27 cellular contexts compared by ENCODE assay signal in genomic region chr16:4646773-4647660, GRCh38. TPM values are rescaled to one million over a fixed set of nuclear protein-coding genes. Genes with fewer than 3 reads are reported as not detected.
DNase-seq lines count a peak whose midpoint lies in the region; ATAC-seq, FAIRE-seq and TF ChIP-seq lines count a peak whose summit lies in the region.
"Had no signal": no experiment of that assay in that cellular context is flagged by ENCODE, and none has a peak within 500 bp of the region (broad histone marks: within the 10 kb centered on the region; RNA-seq: fewer than 3 reads in every experiment).

No MANE protein-coding gene starts in this region.

- TF ChIP-seq EP300 in K562 (IDR thresholded peaks at IDR 0.05; ENCODE audit: low read length): no peak

- H3K4me1 Mint-ChIP-seq in activated naive CD4-positive, alpha-beta T cell treated with anti-CD3 and anti-CD28 coated beads, Interleukin-2, amount 10 ng/mL, durations not matched to agents 7 days and 5 days: peaks cover 46% of the 10 kb centered on the region

- peaks cover 23% of the 10 kb centered on the region for H3K36me3 Mint-ChIP-seq in activated naive CD4-positive, alpha-beta T cell treated with anti-CD3 and anti-CD28 coated beads, Interleukin-2, amount 10 ng/mL, durations not matched to agents 7 days and 5 days

- intact Hi-C loops in K562 (cut with micrococcal nuclease): no loop called here
- intact Hi-C loops in thyroid gland (cut with DNase I): no loop called here

- H2AFZ ChIP-seq in OCI-LY1 (ENCODE audit: low read length) (no peak overlapping the region), K562 (ENCODE audit: low read depth, low read length) (no peak overlapping the region), osteoblast (ENCODE audit: low read length) (no peak overlapping the region)

- no peak for TF ChIP-seq RAD21 in K562 (CRISPR knock-in tag; conservative IDR thresholded peaks at IDR 0.05 in 1 of 2, IDR thresholded peaks at IDR 0.05 in 1 of 2)

- no peaks in the 10 kb centered on the region for H3K27me3 ChIP-seq in OCI-LY1 (ENCODE audit: insufficient read depth, low read length)
- H3K27me3 ChIP-seq in K562 (ENCODE audit: control insufficient read depth in 2 of 2, insufficient read depth in 2 of 2, low read length in 2 of 2): no peaks in the 10 kb centered on the region
- H3K27me3 ChIP-seq in osteoblast (ENCODE audit: insufficient read depth, low read length): no peaks in the 10 kb centered on the region
- H3K27me3 ChIP-seq in thyroid gland: no peaks in the 10 kb centered on the region
- H3K27me3 ChIP-seq: breast epithelium, colonic mucosa, esophagus squamous epithelium, gastrocnemius medialis, spleen had no signal

- TF ChIP-seq CTCF in OCI-LY1 (IDR thresholded peaks at IDR 0.05; ENCODE audit: low read length) (no peak), K562 (IDR thresholded peaks at IDR 0.05 in 2 of 3, conservative IDR thresholded peaks at IDR 0.05 in 1 of 3; ENCODE audit: insufficient read depth in 2 of 3, low read depth in 1 of 3, low read length in 3 of 3) (no peak), osteoblast (IDR thresholded peaks at IDR 0.05; ENCODE audit: extremely low read depth, low read depth, low read length) (no peak), thyroid gland (IDR thresholded peaks at IDR 0.05) (no peak)

- no peaks in the 10 kb centered on the region for H3F3A ChIP-seq in OCI-LY1 (ENCODE audit: insufficient read depth, low read length)

- H4K20me1 ChIP-seq in OCI-LY1 (ENCODE audit: insufficient read depth, low read length): no peaks in the 10 kb centered on the region
- H4K20me1 ChIP-seq in K562 (replicated peaks; ENCODE audit: control insufficient read depth, insufficient read depth, low read length): no peaks in the 10 kb centered on the region
- peaks cover 67% of the 10 kb centered on the region for H4K20me1 ChIP-seq in osteoblast (ENCODE audit: insufficient read depth, low read length)

- H3K4me1 ChIP-seq in OCI-LY1 (ENCODE audit: insufficient read depth, low read length, severe bottlenecking) (peaks cover 2% of the 10 kb centered on the region), K562 (replicated peaks in 1 of 2; ENCODE audit: control insufficient read depth in 2 of 2, insufficient read depth in 2 of 2, low read length in 2 of 2) (peaks cover 0 to 15% of the 10 kb centered on the region in 2 experiments; a peak in 3 of 5 replicates), osteoblast (ENCODE audit: insufficient read depth, low read length) (peaks cover 6% of the 10 kb centered on the region), thyroid gland (peaks cover 3 to 6% of the 10 kb centered on the region in 2 donors)
- H3K4me1 ChIP-seq: breast epithelium, colonic mucosa, HAP-1 had no signal

- BruUV-seq in K562 (replicated peaks; lab: Mats Ljungman, UMichigan): no TSS peak

- no peak overlapping the region for H3K4me3 Mint-ChIP-seq in activated naive CD4-positive, alpha-beta T cell treated with anti-CD3 and anti-CD28 coated beads, Interleukin-2, amount 10 ng/mL, durations not matched to agents 7 days and 5 days

- H3K27ac Mint-ChIP-seq in activated naive CD4-positive, alpha-beta T cell treated with anti-CD3 and anti-CD28 coated beads, Interleukin-2, amount 10 ng/mL, durations not matched to agents 7 days and 5 days: peak overlapping the region; percentile 24

- CTCF ChIA-PET in activated naive CD4-positive, alpha-beta T cell treated with anti-CD3 and anti-CD28 coated beads, Interleukin-2, amount 10 ng/mL, durations not matched to agents 7 days and 5 days (lab: Charles Lee): interaction anchor here (1.1 to 1.4 kb wide), 2 partner anchors 22 to 23 kb away, joined by 3 read pairs; partner anchors contain the start of gene MGRN1
- CTCF ChIA-PET in K562 (lab: Yijun Ruan, JAX; ENCODE audit: low intra/inter-chr PET ratio): no interaction called here

- H3K79me2 ChIP-seq in OCI-LY1 (ENCODE audit: insufficient read depth, low read length): no peaks in the 10 kb centered on the region
- H3K79me2 ChIP-seq in K562 (ENCODE audit: control insufficient read depth, insufficient read depth, low read length): peaks cover 38% of the 10 kb centered on the region
- peaks cover 83% of the 10 kb centered on the region for H3K79me2 ChIP-seq in osteoblast (ENCODE audit: insufficient read depth, low read length)

- no peak overlapping the region for H3K4me2 ChIP-seq in OCI-LY1 (ENCODE audit: low read length)
- H3K4me2 ChIP-seq in K562 (ENCODE audit: insufficient read depth, low read length): no peak overlapping the region
- H3K4me2 ChIP-seq in osteoblast (ENCODE audit: insufficient read depth, low read length): no peak overlapping the region
- H3K4me2 ChIP-seq: BLaER1 treated with 17β-estradiol and CSF1 and Interleukin-3, amounts not matched to agents 10 nM and 100 nM had no signal

- H3K27ac ChIP-seq in OCI-LY1 (ENCODE audit: low read depth, low read length, poor library complexity, severe bottlenecking) (peak overlapping the region; percentile 19), K562 (ENCODE audit: extremely low read depth, low read depth, low read length) (no peak overlapping the region), osteoblast (ENCODE audit: low read depth, low read length) (no peak overlapping the region), thyroid gland (no peak overlapping the region)
- H3K27ac ChIP-seq: BLaER1 treated with 17β-estradiol and CSF1 and Interleukin-3, amounts not matched to agents 10 nM and 100 nM; breast epithelium; colonic mucosa; esophagus squamous epithelium; gastrocnemius medialis; lower lobe of right lung; SK-N-MC; VCaP had no signal

- no peaks in the 10 kb centered on the region for H3K9me3 ChIP-seq in OCI-LY1 (ENCODE audit: low read length)
- H3K9me3 ChIP-seq in K562 (replicated peaks; ENCODE audit: control insufficient read depth, insufficient read depth, low read depth, low read length): no peaks in the 10 kb centered on the region
- H3K9me3 ChIP-seq in osteoblast (ENCODE audit: low read depth, low read length): no peaks in the 10 kb centered on the region
- H3K9me3 ChIP-seq in thyroid gland: no peaks in the 10 kb centered on the region
- H3K9me3 ChIP-seq: breast epithelium, colonic mucosa, esophagus squamous epithelium, gastrocnemius medialis, HAP-1, lower lobe of right lung, spleen had no signal

- TF ChIP-seq POLR2A in K562 (conservative IDR thresholded peaks at IDR 0.05) (no peak), thyroid gland (IDR thresholded peaks at IDR 0.05) (no peak)

- H3K4me3 ChIP-seq in OCI-LY1 (ENCODE audit: low read depth, low read length, poor library complexity, severe bottlenecking): no peak overlapping the region
- no peak overlapping the region for H3K4me3 ChIP-seq in K562
- no peak overlapping the region for H3K4me3 ChIP-seq in osteoblast (ENCODE audit: insufficient read depth, low read length)
- H3K4me3 ChIP-seq in thyroid gland (replicated peaks in 1 of 3): no peak overlapping the region
- H3K4me3 ChIP-seq: BLaER1 treated with 17β-estradiol and CSF1 and Interleukin-3, amounts not matched to agents 10 nM and 100 nM; breast epithelium; colonic mucosa; esophagus squamous epithelium; gastrocnemius medialis; HAP-1; lower lobe of right lung; SK-N-MC; spleen had no signal

- H3K36me3 ChIP-seq in OCI-LY1 (ENCODE audit: insufficient read depth, low read length) (peaks cover 10% of the 10 kb centered on the region; the same call in 1 of the 2 replicates), K562 (ENCODE audit: control insufficient read depth, insufficient read depth, low read length) (peaks cover 24% of the 10 kb centered on the region; the same call in 1 of the 3 replicates), osteoblast (ENCODE audit: insufficient read depth, low read length) (peaks cover 19% of the 10 kb centered on the region), thyroid gland (peaks cover 0 to 6% of the 10 kb centered on the region in 2 donors)
- H3K36me3 ChIP-seq: breast epithelium, colonic mucosa had no signal

- no peaks in the 10 kb centered on the region for H3K9me2 ChIP-seq in OCI-LY1 (ENCODE audit: low read depth, low read length)

- ATAC-seq in K562: no peak
- ATAC-seq: gastrocnemius medialis had no signal

- H3K9me3 Mint-ChIP-seq in activated naive CD4-positive, alpha-beta T cell treated with anti-CD3 and anti-CD28 coated beads, Interleukin-2, amount 10 ng/mL, durations not matched to agents 7 days and 5 days: peaks cover 2% of the 10 kb centered on the region

- no peak overlapping the region for H3K9ac ChIP-seq in OCI-LY1 (ENCODE audit: low read length)
- no peak overlapping the region for H3K9ac ChIP-seq in K562 (ENCODE audit: insufficient read depth in 1 of 2, low read depth in 2 of 2, low read length in 2 of 2)
- H3K9ac ChIP-seq: BLaER1 treated with 17β-estradiol and CSF1 and Interleukin-3, amounts not matched to agents 10 nM and 100 nM had no signal

- peak; percentile 43 for DNase-seq in activated naive CD4-positive, alpha-beta T cell treated with anti-CD3 and anti-CD28 coated beads, Interleukin-2, amount 10 ng/mL, durations not matched to agents 7 days and 5 days
- DNase-seq in activated naive CD4-positive, alpha-beta T cell treated with Interleukin-2 at 50 U/mL for 16 hours: no peak
- no peak for DNase-seq in K562 (ENCODE audit: extremely low read depth in 1 of 4, low spot score in 3 of 4)
- DNase-seq in osteoblast (ENCODE audit: insufficient read length, low spot score, missing footprints): peak; percentile 75
- DNase-seq in LoVo (ENCODE audit: low spot score): no peak
- DNase-seq in thyroid gland: no peak
- DNase-seq in GOT3 (lab: John Stamatoyannopoulos, UW): no peak
- DNase-seq: activated CD8-positive, alpha-beta memory T cell treated with anti-CD3 and anti-CD28 coated beads for 24 hours; amniotic stem cell; colonic mucosa; EL; esophagus squamous epithelium; gastrocnemius medialis; lower lobe of right lung; MV-4-11; NCI-H2171; NCI-H524 treated with DMSO at 0.1 percent for 48 hours; occipital lobe; spleen; stimulated activated CD4-positive, alpha-beta T cell treated with anti-CD3 and anti-CD28 coated beads, Interleukin-4, amount 100 ng/mL, for 1 hour had no signal

- WGBS in K562 (ENCODE audit: insufficient coverage, low coverage, missing lambda C conversion rate): 95% methylated on average over 19 of the region's 22 CpGs
- WGBS in thyroid gland, 2 donors: 93 to 97% methylated on average over 17 to 20 of the region's 22 CpGs

- in situ Hi-C loops in K562 (cut with MboI): no loop called here

- H3K9me1 ChIP-seq in K562 (ENCODE audit: control insufficient read depth, insufficient read depth, low read length): no peaks in the 10 kb centered on the region

- FAIRE-seq in K562 (lab: Jason Lieb, UNC): no peak
- FAIRE-seq: keratinocyte had no signal

- peaks cover 5% of the 10 kb centered on the region for H3K27me3 Mint-ChIP-seq in activated naive CD4-positive, alpha-beta T cell treated with anti-CD3 and anti-CD28 coated beads, Interleukin-2, amount 10 ng/mL, durations not matched to agents 7 days and 5 days

- POLR2A ChIA-PET in K562 (lab: Yijun Ruan, JAX): no interaction called here

RNA-seq across cellular contexts. Expression of gene MGRN1, which starts 22.4 kb away (rescaled TPM):
- total RNA-seq in K562 (2011; cell fraction: chromatin; rRNA removed; ENCODE audit: low replicate concordance): 41.1 and 92.0 TPM in 2 replicates
- total RNA-seq in K562 (2011; cell fraction: nucleolus; rRNA removed): 34.2 and 37.4 TPM in 2 replicates
- 33.4 and 44.4 TPM in 2 replicates for total RNA-seq in K562 (2011; cell fraction: nucleoplasm; rRNA removed)
- total RNA-seq in K562 (2014; rRNA removed): 11.6 and 15.7 TPM in 2 replicates
- total RNA-seq in K562 (2014; rRNA removed; fragmentation: Illumina TruSeq; extraction: Trizol): 3.4 and 3.5 TPM in 2 replicates
- 6.0 and 6.8 TPM in 2 replicates for total RNA-seq in K562 (2015; rRNA removed; fragmentation: Illumina TruSeq; extraction: Trizol)
- 35.2 and 37.9 TPM in 2 replicates for total RNA-seq in K562 (2021)
- polyA plus RNA-seq in K562 (2011; rRNA removed): 2.7 and 5.0 TPM in 2 replicates
- 2.9 and 4.6 TPM in 2 replicates for polyA plus RNA-seq in K562 (2011; cell fraction: cytosol; rRNA removed)
- 15.2 and 25.7 TPM in 2 replicates for polyA plus RNA-seq in K562 (2011; cell fraction: nucleus; rRNA removed)
- 21.1 and 24.5 TPM in 2 replicates for polyA plus RNA-seq in K562 (2012)
- polyA plus RNA-seq in K562 (2014; fragmentation: Illumina TruSeq; extraction: Trizol): 8.5 and 17.4 TPM in 2 replicates
- under 1 TPM; 0.15 to 0.27 TPM for polyA plus RNA-seq in K562 (2014; fragmentation: Nextera tagmentation; extraction: Ambion mirVana)
- 11.2 and 13.0 TPM in 2 replicates for polyA plus RNA-seq in K562 (2014; rRNA removed)
- 5.9 and 6.1 TPM in 2 replicates for polyA minus RNA-seq in K562 (2011; rRNA and poly(A)+ RNA removed)
- 14.1 and 21.3 TPM in 2 replicates for polyA minus RNA-seq in K562 (2011; cell fraction: cytosol; rRNA and poly(A)+ RNA removed)
- polyA minus RNA-seq in K562 (2011; cell fraction: nucleus; rRNA and poly(A)+ RNA removed): 10.2 and 16.8 TPM in 2 replicates
- total RNA-seq in osteoblast: 41.5 and 46.7 TPM in 2 replicates
- 10 to 100 TPM; 32.5 to 86.4 (median 57.6) TPM for total RNA-seq in thyroid gland

RNA-seq across cellular contexts. Expression of gene UBALD1, which starts 32.3 kb away (rescaled TPM):
- total RNA-seq in K562 (2011; cell fraction: chromatin; rRNA removed; ENCODE audit: low replicate concordance): 16.0 and 57.6 TPM in 2 replicates
- total RNA-seq in K562 (2011; cell fraction: nucleolus; rRNA removed): 61.3 and 65.9 TPM in 2 replicates
- total RNA-seq in K562 (2011; cell fraction: nucleoplasm; rRNA removed): 23.4 and 28.0 TPM in 2 replicates
- 22.4 and 26.6 TPM in 2 replicates for total RNA-seq in K562 (2014; rRNA removed)
- 0.86 and 1.3 TPM in 2 replicates for total RNA-seq in K562 (2014; rRNA removed; fragmentation: Illumina TruSeq; extraction: Trizol)
- total RNA-seq in K562 (2015; rRNA removed; fragmentation: Illumina TruSeq; extraction: Trizol): 6.2 and 7.5 TPM in 2 replicates
- 31.7 and 38.0 TPM in 2 replicates for total RNA-seq in K562 (2021)
- 3.7 and 7.3 TPM in 2 replicates for polyA plus RNA-seq in K562 (2011; rRNA removed)
- polyA plus RNA-seq in K562 (2011; cell fraction: cytosol; rRNA removed): 6.4 and 24.1 TPM in 2 replicates
- 16.0 and 47.0 TPM in 2 replicates for polyA plus RNA-seq in K562 (2011; cell fraction: nucleus; rRNA removed)
- polyA plus RNA-seq in K562 (2012): 33.6 and 39.2 TPM in 2 replicates
- 3.8 and 10.5 TPM in 2 replicates for polyA plus RNA-seq in K562 (2014; fragmentation: Illumina TruSeq; extraction: Trizol)
- polyA plus RNA-seq in K562 (2014; fragmentation: Nextera tagmentation; extraction: Ambion mirVana): not detected
- 21.8 and 26.0 TPM in 2 replicates for polyA plus RNA-seq in K562 (2014; rRNA removed)
- 0.87 and 1.6 TPM in 2 replicates for polyA minus RNA-seq in K562 (2011; rRNA and poly(A)+ RNA removed)
- 6.5 and 9.3 TPM in 2 replicates for polyA minus RNA-seq in K562 (2011; cell fraction: cytosol; rRNA and poly(A)+ RNA removed)
- polyA minus RNA-seq in K562 (2011; cell fraction: nucleus; rRNA and poly(A)+ RNA removed): 12.0 and 17.2 TPM in 2 replicates
- 6.2 and 9.4 TPM in 2 replicates for total RNA-seq in osteoblast
- total RNA-seq in thyroid gland: 10 to 100 TPM in 3 of 4 donors, 1 to 10 TPM in 1; 9.3 to 21.4 (median 10.9) TPM

RNA-seq across cellular contexts. Expression of gene NUDT16L1, which starts 46.3 kb away (rescaled TPM):
- total RNA-seq in K562 (2011; cell fraction: chromatin; rRNA removed; ENCODE audit: low replicate concordance): 12.3 and 32.4 TPM in 2 replicates
- 30.5 and 32.1 TPM in 2 replicates for total RNA-seq in K562 (2011; cell fraction: nucleolus; rRNA removed)
- total RNA-seq in K562 (2011; cell fraction: nucleoplasm; rRNA removed): 19.6 TPM in 2 replicates
- 35.7 and 37.0 TPM in 2 replicates for total RNA-seq in K562 (2014; rRNA removed)
- total RNA-seq in K562 (2014; rRNA removed; fragmentation: Illumina TruSeq; extraction: Trizol): 5.9 and 8.6 TPM in 2 replicates
- 13.7 and 13.8 TPM in 2 replicates for total RNA-seq in K562 (2015; rRNA removed; fragmentation: Illumina TruSeq; extraction: Trizol)
- 33.1 and 34.9 TPM in 2 replicates for total RNA-seq in K562 (2021)
- 14.6 and 20.1 TPM in 2 replicates for polyA plus RNA-seq in K562 (2011; rRNA removed)
- polyA plus RNA-seq in K562 (2011; cell fraction: cytosol; rRNA removed): 25.7 and 57.0 TPM in 2 replicates
- 28.9 and 31.1 TPM in 2 replicates for polyA plus RNA-seq in K562 (2011; cell fraction: nucleus; rRNA removed)
- polyA plus RNA-seq in K562 (2012): 18.7 and 22.2 TPM in 2 replicates
- polyA plus RNA-seq in K562 (2014; fragmentation: Illumina TruSeq; extraction: Trizol): 10.1 and 14.7 TPM in 2 replicates
- 1 to 10 TPM; 1.4 to 1.9 TPM for polyA plus RNA-seq in K562 (2014; fragmentation: Nextera tagmentation; extraction: Ambion mirVana)
- 37.6 and 39.9 TPM in 2 replicates for polyA plus RNA-seq in K562 (2014; rRNA removed)
- 4.1 and 5.1 TPM in 2 replicates for polyA minus RNA-seq in K562 (2011; rRNA and poly(A)+ RNA removed)
- 7.0 and 11.2 TPM in 2 replicates for polyA minus RNA-seq in K562 (2011; cell fraction: cytosol; rRNA and poly(A)+ RNA removed)
- polyA minus RNA-seq in K562 (2011; cell fraction: nucleus; rRNA and poly(A)+ RNA removed): 10.1 and 11.6 TPM in 2 replicates
- 15.0 and 18.1 TPM in 2 replicates for total RNA-seq in osteoblast
- 10 to 100 TPM; 27.0 to 61.1 (median 38.9) TPM for total RNA-seq in thyroid gland

Comparison
In these comparisons a context has a peak if more than half of its experiments do, and no peak if none do; other contexts are left out.
1. DNase-seq: peak in activated naive CD4-positive, alpha-beta T cell treated with anti-CD3 and anti-CD28 coated beads, Interleukin-2, amount 10 ng/mL, durations not matched to agents 7 days and 5 days (single experiment) and osteoblast (single experiment); none in activated naive CD4-positive, alpha-beta T cell treated with Interleukin-2 at 50 U/mL for 16 hours (single experiment), K562 (0 of 4), LoVo (single experiment), thyroid gland (0 of 2) and GOT3 (single experiment).